19 cellular contexts compared by ENCODE assay signal in genomic region chr1:173422456-173422976, GRCh38. TPM values are rescaled to one million over a fixed set of nuclear protein-coding genes. Genes with fewer than 3 reads are reported as not detected.
DNase-seq lines count a peak whose midpoint lies in the region; ATAC-seq and TF ChIP-seq lines count a peak whose summit lies in the region.
"Had no signal": no experiment of that assay in that cellular context is flagged by ENCODE, and none has a peak within 500 bp of the region (broad histone marks: within the 10 kb centered on the region; RNA-seq: fewer than 3 reads in every experiment).

No MANE protein-coding gene starts in this region.

- peak; percentile 89 for DNase-seq in CD1c-positive myeloid dendritic cell (ENCODE audit: extremely low spot score)
- peak; percentile 86 for DNase-seq in SKM-1 (lab: John Stamatoyannopoulos, UW; ENCODE audit: unreplicated experiment)
- DNase-seq in HEK293T (ENCODE audit: extremely low spot score): no peak
- no peak for DNase-seq in NCI-H1417 (lab: John Stamatoyannopoulos, UW)
- DNase-seq in effector memory CD4-positive, alpha-beta T cell: no peak
- no peak for DNase-seq in effector CD8-positive, alpha-beta T cell (lab: John Stamatoyannopoulos, UW)
- DNase-seq: activated CD4-positive, alpha-beta T cell treated with anti-CD3 and anti-CD28 coated beads for 4 hours; activated CD8-positive, alpha-beta memory T cell treated with anti-CD3 and anti-CD28 coated beads, Interleukin-2, amount 50 U/mL, for 48 hours; activated naive CD4-positive, alpha-beta T cell treated with anti-CD3 and anti-CD28 coated beads, Interleukin-2, amount 10 ng/mL, durations not matched to agents 7 days and 5 days; COR-L47; mesenchymal stem cell; NCI-H2081 treated with DMSO at 0.1 percent for 48 hours; stimulated activated CD4-positive, alpha-beta T cell treated with anti-CD3 and anti-CD28 coated beads, Interleukin-2, amount 100 ng/mL, for 24 hours had no signal

- no peak overlapping the region for H3K4me3 ChIP-seq in gastroesophageal sphincter
- H3K4me3 ChIP-seq in effector memory CD4-positive, alpha-beta T cell (ENCODE audit: insufficient read depth, low read depth, low read length, poor library complexity, severe bottlenecking): no peak overlapping the region
- H3K4me3 ChIP-seq: coronary artery, HAP-1, neural progenitor cell had no signal

- ATAC-seq in HG02981 (IDR thresholded peaks at IDR 0.05; ENCODE audit: unreplicated experiment): peak; percentile 38
- ATAC-seq in gastroesophageal sphincter: peak; percentile 44

- POLR2A ChIA-PET in HEK293T (lab: Yijun Ruan, JAX): no interaction called here

- no peaks in the 10 kb centered on the region for H3K27me3 ChIP-seq in gastroesophageal sphincter
- no peaks in the 10 kb centered on the region for H3K27me3 ChIP-seq in effector memory CD4-positive, alpha-beta T cell (replicated peaks; ENCODE audit: control insufficient read depth, insufficient read depth, low read length, poor library complexity, severe bottlenecking)
- H3K27me3 ChIP-seq: neural progenitor cell had no signal

- TF ChIP-seq POLR2A in gastroesophageal sphincter (IDR thresholded peaks at IDR 0.05): no peak

- H3K36me3 ChIP-seq in gastroesophageal sphincter: peaks cover 0 to 31% of the 10 kb centered on the region in 2 donors
- no peaks in the 10 kb centered on the region for H3K36me3 ChIP-seq in effector memory CD4-positive, alpha-beta T cell (ENCODE audit: control insufficient read depth, insufficient read depth, low read length)
- H3K36me3 ChIP-seq: HAP-1, neural progenitor cell had no signal

- H3K4me1 ChIP-seq in gastroesophageal sphincter: peaks cover 0 to 11% (median 0%) of the 10 kb centered on the region in 3 donors
- H3K4me1 ChIP-seq in effector memory CD4-positive, alpha-beta T cell (ENCODE audit: control insufficient read depth, insufficient read depth, low read length, poor library complexity, severe bottlenecking): no peaks in the 10 kb centered on the region
- H3K4me1 ChIP-seq: HAP-1 had no signal

- CTCF ChIA-PET in HEK293T (lab: Yijun Ruan, JAX): no interaction called here

- no peak for TF ChIP-seq EP300 in gastroesophageal sphincter (IDR thresholded peaks at IDR 0.05)

- no peak overlapping the region for H3K27ac ChIP-seq in gastroesophageal sphincter
- no peak overlapping the region for H3K27ac ChIP-seq in effector memory CD4-positive, alpha-beta T cell (ENCODE audit: insufficient read depth, low read length, poor library complexity, severe bottlenecking)
- H3K27ac ChIP-seq: coronary artery, epithelial cell of prostate, neural progenitor cell had no signal

- no peak for TF ChIP-seq CTCF in gastroesophageal sphincter (IDR thresholded peaks at IDR 0.05)

- H3K9me3 ChIP-seq in gastroesophageal sphincter: no peaks in the 10 kb centered on the region
- H3K9me3 ChIP-seq in effector memory CD4-positive, alpha-beta T cell (ENCODE audit: control insufficient read depth, low read length): no peaks in the 10 kb centered on the region
- H3K9me3 ChIP-seq: HAP-1 had no signal

- 54 to 56% methylated on average over 4 to 5 of the region's 5 CpGs for WGBS in gastroesophageal sphincter (ENCODE audit: low coverage in 1 of 2), 2 donors

TF ChIP-seq in HEK293T, 16 proteins besides CTCF, POLR2A, EP300 and RAD21:
- no peak for TF ChIP-seq HDGF (IDR thresholded peaks at IDR 0.05; ENCODE audit: borderline replicate concordance)
TF ChIP-seq in HEK293T: peak in this region for 0.

RNA-seq across cellular contexts. Expression of gene PRDX6, which starts 54.6 kb away (rescaled TPM):
- 100 to 1,000 TPM; 332 to 411 (median 384) TPM for total RNA-seq in gastroesophageal sphincter

Comparison
In these comparisons a context has a peak if more than half of its experiments do, and no peak if none do; other contexts are left out.
1. DNase-seq: peak in CD1c-positive myeloid dendritic cell (single experiment) and SKM-1 (single experiment); none in HEK293T (single experiment), NCI-H1417 (0 of 3), effector memory CD4-positive, alpha-beta T cell (0 of 3) and effector CD8-positive, alpha-beta T cell (single experiment).